ENCODE assay signal across 27 cellular contexts in genomic region chr3:160998581-160998980, GRCh38.
"Had no signal": no experiment of that assay in that cellular context is flagged by ENCODE, and none has a peak within 500 bp of the region (broad histone marks: within the 10 kb centered on the region; RNA-seq: fewer than 3 reads in every experiment).

No MANE protein-coding gene starts in this region.

- H3K27ac ChIP-seq: ascending aorta, cardiac muscle cell, VCaP had no signal

- H3K9me3 ChIP-seq: ascending aorta had no signal

- DNase-seq: activated B cell treated with CpG ODN at 0.5 μM for 24 hours; activated CD4-positive, alpha-beta memory T cell treated with anti-CD3 and anti-CD28 coated beads, Interleukin-2, amount 10 ng/mL, durations not matched to agents 7 days and 5 days; activated CD4-positive, alpha-beta T cell treated with anti-CD3 and anti-CD28 coated beads for 1 hour; activated CD4-positive, alpha-beta T cell treated with anti-CD3 and anti-CD28 coated beads for 48 hours; activated CD4-positive, alpha-beta T cell treated with anti-CD3 and anti-CD28 coated beads, Interleukin-2, amount 10 ng/mL, durations not matched to agents 7 days and 5 days; activated CD4-positive, alpha-beta T cell treated with anti-CD3 and anti-CD28 coated beads, Interleukin-2, amount 50 U/mL, for 48 hours; activated CD8-positive, alpha-beta memory T cell treated with anti-CD3 and anti-CD28 coated beads for 24 hours; activated CD8-positive, alpha-beta memory T cell treated with anti-CD3 and anti-CD28 coated beads, Interleukin-2, amount 10 ng/mL, durations not matched to agents 7 days and 5 days; activated CD8-positive, alpha-beta memory T cell treated with anti-CD3 and anti-CD28 coated beads, Interleukin-2, amount 50 U/mL, for 48 hours; activated effector memory CD4-positive, alpha-beta T cell treated with Interleukin-2 at 50 U/mL for 16 hours; activated gamma-delta T cell; activated naive CD4-positive, alpha-beta T cell treated with anti-CD3 and anti-CD28 coated beads, Interleukin-2, amount 10 ng/mL, durations not matched to agents 7 days and 5 days; activated naive CD4-positive, alpha-beta T cell treated with Interleukin-2 at 50 U/mL for 16 hours; activated naive CD8-positive, alpha-beta T cell treated with anti-CD3 and anti-CD28 coated beads, Interleukin-2, amount 10 ng/mL, durations not matched to agents 7 days and 5 days; activated naive CD8-positive, alpha-beta T cell treated with anti-CD3 and anti-CD28 coated beads, Interleukin-2, amount 50 U/mL, for 24 hours; activated T-cell treated with anti-CD3 and anti-CD28 coated beads, Interleukin-2, amount 50 U/mL, for 24 hours; activated T-cell treated with anti-CD3 and anti-CD28 coated beads, Interleukin-2, amount 50 U/mL, for 48 hours; amygdala; anterior cingulate cortex; caudate nucleus; SW 1271; T-helper 1 cell; T-helper 2 cell; T-helper 9 cell had no signal

- H3K4me3 ChIP-seq: ascending aorta, cardiac muscle cell had no signal

- H3K27me3 ChIP-seq: ascending aorta, cardiac muscle cell had no signal

- ATAC-seq: activated CD8-positive, alpha-beta memory T cell treated with anti-CD3 and anti-CD28 coated beads, Interleukin-2, amount 10 ng/mL, durations not matched to agents 7 days and 5 days had no signal

- H3K4me1 ChIP-seq: ascending aorta had no signal

- H3K36me3 ChIP-seq: ascending aorta, cardiac muscle cell had no signal
